In the genomic region with DNA sequence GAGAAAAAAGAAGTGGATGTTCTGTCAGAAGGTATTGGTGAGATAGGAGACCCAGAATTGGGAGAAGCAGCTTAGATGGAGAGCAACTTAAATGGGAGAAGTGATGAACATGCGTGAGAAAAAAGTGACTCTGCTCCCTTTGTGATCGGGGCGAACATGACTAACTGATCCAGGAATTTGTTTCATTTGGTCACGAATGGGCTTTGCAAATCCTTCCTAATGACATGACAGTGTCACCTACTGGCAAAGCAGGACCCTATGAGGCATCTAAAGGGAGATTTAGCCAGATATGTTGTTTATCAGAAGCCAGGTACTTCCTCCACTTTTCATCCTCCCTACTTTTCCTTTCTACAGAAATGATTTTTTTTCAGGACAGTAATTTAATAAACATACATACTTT, we compare ENCODE assay signal across 13 cellular contexts.
DNase-seq lines count a peak whose midpoint lies in the region; ATAC-seq and TF ChIP-seq lines count a peak whose summit lies in the region.
"Had no signal": no experiment of that assay in that cellular context is flagged by ENCODE, and none has a peak within 500 bp of the region (broad histone marks: within the 10 kb centered on the region; RNA-seq: fewer than 3 reads in every experiment).

No MANE protein-coding gene starts in this region.

- H3K36me3 Mint-ChIP-seq in CD14-positive monocyte, result no peaks in the 10 kb centered on the region
- H3K36me3 Mint-ChIP-seq: activated naive CD8-positive, alpha-beta T cell treated with anti-CD3 and anti-CD28 coated beads for 36 hours; memory B cell had no signal

- H3K27me3 Mint-ChIP-seq in CD14-positive monocyte (ENCODE audit: low read depth in 3 of 3), result no peaks in the 10 kb centered on the region
- H3K27me3 Mint-ChIP-seq: activated naive CD8-positive, alpha-beta T cell treated with anti-CD3 and anti-CD28 coated beads for 36 hours; memory B cell had no signal

- peak; percentile 64 for DNase-seq in H4 (ENCODE audit: low spot score)
- peak; percentile 30 for DNase-seq in RWPE1 (ENCODE audit: low spot score)
- DNase-seq in fibroblast of pulmonary artery (ENCODE audit: low read depth), result peak; percentile 59
- DNase-seq in sciatic nerve (ENCODE audit: low spot score), result no peak
- DNase-seq in NCI-H2029 (lab: John Stamatoyannopoulos, UW), result no peak
- no peak for DNase-seq in CD14-positive monocyte (ENCODE audit: low spot score)
- DNase-seq: activated naive CD8-positive, alpha-beta T cell treated with anti-CD3 and anti-CD28 coated beads for 36 hours; DND-41; NCI-H446 treated with DMSO at 0.1 percent for 48 hours; RPMI8226 had no signal

- peak overlapping the region; percentile 53 for H3K9ac ChIP-seq in skeletal muscle satellite cell (ENCODE audit: low read depth, low read length)

- peaks cover 6% of the 10 kb centered on the region for H3K4me1 ChIP-seq in skeletal muscle satellite cell (ENCODE audit: control insufficient read depth, insufficient read depth, low read length)
- H3K4me1 ChIP-seq: prostate gland had no signal

- POLR2A ChIA-PET in RWPE1 (lab: Yijun Ruan, JAX; ENCODE audit: low non-redundant PET), result no interaction called here

- no peak overlapping the region for H3K27ac Mint-ChIP-seq in CD14-positive monocyte
- H3K27ac Mint-ChIP-seq: activated naive CD8-positive, alpha-beta T cell treated with anti-CD3 and anti-CD28 coated beads for 36 hours; memory B cell had no signal

- H3K4me3 Mint-ChIP-seq in CD14-positive monocyte, result no peak overlapping the region
- H3K4me3 Mint-ChIP-seq: activated naive CD8-positive, alpha-beta T cell treated with anti-CD3 and anti-CD28 coated beads for 36 hours; memory B cell had no signal

- TF ChIP-seq CTCF in RWPE1 (conservative IDR thresholded peaks at IDR 0.05; ENCODE audit: low read depth) (no peak), fibroblast of pulmonary artery (IDR thresholded peaks at IDR 0.05; ENCODE audit: low read length, missing control alignments) (peak; percentile 12), CD14-positive monocyte (IDR thresholded peaks at IDR 0.05) (no peak)

- H3K36me3 ChIP-seq in skeletal muscle satellite cell (ENCODE audit: insufficient read depth, low read length), result no peaks in the 10 kb centered on the region
- H3K36me3 ChIP-seq: prostate gland had no signal

- intact Hi-C loops in sciatic nerve (cut with DNase I), result no loop called here
- intact Hi-C loops in CD14-positive monocyte (cut with micrococcal nuclease), result no loop called here

- H3K4me1 Mint-ChIP-seq in CD14-positive monocyte, result no peaks in the 10 kb centered on the region
- H3K4me1 Mint-ChIP-seq: activated naive CD8-positive, alpha-beta T cell treated with anti-CD3 and anti-CD28 coated beads for 36 hours; memory B cell had no signal

- no peak overlapping the region for H3K4me3 ChIP-seq in fibroblast of pulmonary artery (replicated peaks; ENCODE audit: low read depth, low read length)
- H3K4me3 ChIP-seq in skeletal muscle satellite cell (ENCODE audit: low read length), result peak overlapping the region; percentile 15
- H3K4me3 ChIP-seq: prostate gland had no signal

- no peaks in the 10 kb centered on the region for H3K27me3 ChIP-seq in skeletal muscle satellite cell (ENCODE audit: control insufficient read depth, insufficient read depth, low read length)

- CTCF ChIA-PET in RWPE1 (lab: Yijun Ruan, JAX), result interaction anchor here (0.7 kb wide), 2 partner anchors 452 to 755 kb away, joined by 3 read pairs; no protein-coding TSS in a partner anchor

- peaks cover 0 to 10% (median under 1%) of the 10 kb centered on the region in 7 donors for H3K9me3 Mint-ChIP-seq in CD14-positive monocyte
- H3K9me3 Mint-ChIP-seq: memory B cell had no signal

- no peak overlapping the region for H3K27ac ChIP-seq in RWPE1
- H3K27ac ChIP-seq: prostate gland had no signal

- H3K9me3 ChIP-seq in skeletal muscle satellite cell (replicated peaks; ENCODE audit: low read length), result no peaks in the 10 kb centered on the region
- H3K9me3 ChIP-seq: prostate gland had no signal

- no peak for ATAC-seq in sciatic nerve

- H3K4me2 ChIP-seq in skeletal muscle satellite cell (ENCODE audit: low read length), result peak overlapping the region; percentile 45

Comparison
In these comparisons a context has a peak if more than half of its experiments do, and no peak if none do; other contexts are left out.
1. DNase-seq: peak in H4 (single experiment), RWPE1 (single experiment) and fibroblast of pulmonary artery (single experiment); none in sciatic nerve (single experiment), NCI-H2029 (single experiment) and CD14-positive monocyte (single experiment).